12 cellular contexts compared by ENCODE assay signal in genomic region chr6:133892444-133893323, GRCh38. TPM values are rescaled to one million over a fixed set of nuclear protein-coding genes. Genes with fewer than 3 reads are reported as not detected.
DNase-seq lines count a peak whose midpoint lies in the region; ATAC-seq and TF ChIP-seq lines count a peak whose summit lies in the region.
"Had no signal": no experiment of that assay in that cellular context is flagged by ENCODE, and none has a peak within 500 bp of the region (broad histone marks: within the 10 kb centered on the region; RNA-seq: fewer than 3 reads in every experiment).

No MANE protein-coding gene starts in this region.

- peaks cover 0 to 8% of the 10 kb centered on the region in 2 experiments; a peak in 1 of 4 replicates for H3K4me1 ChIP-seq in SK-N-SH (ENCODE audit: control insufficient read depth in 1 of 2, insufficient read depth in 2 of 2, low read depth in 1 of 2, low read length in 1 of 2)
- 0 out of 2 replicates have a peak, but pooled peaks cover 5% of the 10 kb centered on the region for H3K4me1 ChIP-seq in PC-3 (ENCODE audit: insufficient read depth, low read length)
- H3K4me1 ChIP-seq in prostate gland (replicated peaks): no peaks in the 10 kb centered on the region

- ATAC-seq in SK-N-SH treated with all-trans-retinoic acid at 6 μM for 48 hours (no peak), PC-3 (no peak; the same call in 1 of the 2 replicates), HG03520 (IDR thresholded peaks at IDR 0.05; ENCODE audit: unreplicated experiment) (no peak)

- H4K20me1 ChIP-seq in SK-N-SH (ENCODE audit: insufficient read depth) (no peaks in the 10 kb centered on the region), PC-3 (ENCODE audit: low read length) (no peaks in the 10 kb centered on the region)

- H3K36me3 ChIP-seq in SK-N-SH (replicated peaks in 1 of 2; ENCODE audit: control insufficient read depth in 1 of 2, insufficient read depth in 2 of 2, low read length in 1 of 2) (no peaks in the 10 kb centered on the region), PC-3 (ENCODE audit: low read depth, low read length) (no peaks in the 10 kb centered on the region), prostate gland (no peaks in the 10 kb centered on the region)

- H3K4me2 ChIP-seq in SK-N-SH: peak overlapping the region; percentile 7; the same call in 1 of the 2 replicates
- H3K4me2 ChIP-seq in PC-3 (ENCODE audit: low read length): peak overlapping the region; percentile 69

- no TSS peak for BruUV-seq in PC-3 (replicated peaks; lab: Mats Ljungman, UMichigan)

- no peak overlapping the region for H3K9ac ChIP-seq in SK-N-SH
- no peak overlapping the region for H3K9ac ChIP-seq in PC-3 (ENCODE audit: low read length)

- whole genome bisulfite sequencing in SK-N-SH (ENCODE audit: low lambda C conversion rate): 14% methylated on average over 38 of the region's 38 CpGs
- WGBS in prostate gland: 8% methylated on average over 38 of the region's 38 CpGs

- POLR2A ChIA-PET in SK-N-SH (lab: Yijun Ruan, JAX) (no interaction called here), PC-3 (lab: Charles Lee; ENCODE audit: unreplicated experiment) (no interaction called here)

- TF ChIP-seq RAD21 in SK-N-SH (IDR thresholded peaks at IDR 0.05; ENCODE audit: low read length): no peak

- no peak overlapping the region for H2AFZ ChIP-seq in SK-N-SH (ENCODE audit: low read depth)
- H2AFZ ChIP-seq in PC-3 (ENCODE audit: low read length): peak overlapping the region; percentile 46

- H3K9me3 ChIP-seq in SK-N-SH (no peaks in the 10 kb centered on the region), PC-3 (ENCODE audit: low read length) (no peaks in the 10 kb centered on the region), prostate gland (no peaks in the 10 kb centered on the region)

- H3K4me3 ChIP-seq in SK-N-SH (ENCODE audit: low read depth in 2 of 2, low read length in 1 of 2) (no peak overlapping the region), PC-3 (ENCODE audit: low read length) (peak overlapping the region; percentile 53), prostate gland (peak overlapping the region; percentile 4 to 14), foreskin fibroblast (ENCODE audit: low read depth in 1 of 2, low read length in 2 of 2) (no peak overlapping the region)

- TF ChIP-seq EP300 in SK-N-SH (IDR thresholded peaks at IDR 0.05; ENCODE audit: borderline replicate concordance in 1 of 2, low read depth in 1 of 2, low read length in 1 of 2): no peak

- H3K27ac ChIP-seq in SK-N-SH (ENCODE audit: low read depth in 2 of 2, low read length in 1 of 2) (no peak overlapping the region), PC-3 (ENCODE audit: low read length) (no peak overlapping the region), prostate gland (peak overlapping the region; percentile 45 to 55)
- H3K27ac ChIP-seq: dorsolateral prefrontal cortex, HL-60 had no signal

- H3K79me2 ChIP-seq in SK-N-SH (ENCODE audit: insufficient read depth): no peaks in the 10 kb centered on the region
- no peaks in the 10 kb centered on the region for H3K79me2 ChIP-seq in PC-3 (ENCODE audit: low read length)

- DNase-seq in SK-N-SH (peak; percentile 75), PC-3 (no peak), hepatic stellate cell (ENCODE audit: low spot score) (peak; percentile 44), prostate gland (ENCODE audit: low spot score) (no peak), cerebellar cortex (ENCODE audit: low spot score) (no peak), foreskin fibroblast (no peak)
- DNase-seq: dorsolateral prefrontal cortex; NCI-H1105; NK-92 treated with Interleukin-12 subunit alpha and Interleukin-12 subunit beta, amount 100 ng/mL, for 24 hours had no signal

- intact Hi-C loops in PC-3 (cut with micrococcal nuclease): no loop called here
- intact Hi-C loops in prostate gland (cut with DNase I): loop anchor here (10.0 kb wide), 2 partner anchors 648 to 1078 kb away; partner anchors contain the start of genes EYA4 and RPS12

- TF ChIP-seq CTCF in SK-N-SH (IDR thresholded peaks at IDR 0.05): no peak
- TF ChIP-seq CTCF in PC-3 (conservative IDR thresholded peaks at IDR 0.05; ENCODE audit: low read depth, low read length): no peak
- TF ChIP-seq CTCF in prostate gland (IDR thresholded peaks at IDR 0.05): no peak
- TF ChIP-seq CTCF in foreskin fibroblast (IDR thresholded peaks at IDR 0.05; ENCODE audit: low read depth, low read length): no peak

- H3K27me3 ChIP-seq in SK-N-SH (ENCODE audit: insufficient read depth) (peaks cover 98% of the 10 kb centered on the region), PC-3 (ENCODE audit: low read length) (peaks cover 59% of the 10 kb centered on the region), prostate gland (replicated peaks; ENCODE audit: insufficient read depth) (peaks cover 22% of the 10 kb centered on the region)

- CTCF ChIA-PET in SK-N-SH (lab: Yijun Ruan, JAX) (interaction anchor here (1.1 to 9.4 kb wide), 3 partner anchors 24 to 323 kb away, joined by 3 to 51 read pairs (median 4); no protein-coding TSS in a partner anchor), PC-3 (lab: Charles Lee) (no interaction called here)

- H3K9me2 ChIP-seq in SK-N-SH (no peaks in the 10 kb centered on the region), PC-3 (replicated peaks; ENCODE audit: low read length) (no peaks in the 10 kb centered on the region)

- H3F3A ChIP-seq in SK-N-SH (replicated peaks; ENCODE audit: insufficient read depth) (no peaks in the 10 kb centered on the region), PC-3 (ENCODE audit: low read length, unreplicated experiment) (no peaks in the 10 kb centered on the region)

- TF ChIP-seq POLR2A in prostate gland (IDR thresholded peaks at IDR 0.05): no peak

TF ChIP-seq in SK-N-SH, 30 proteins besides CTCF, POLR2A, EP300 and RAD21:
- no peak for TF ChIP-seq SIN3A (IDR thresholded peaks at IDR 0.05; ENCODE audit: borderline replicate concordance, low read depth, low read length)
- peak; percentile 68; the same call in 1 of the 2 replicates for TF ChIP-seq EZH2phosphoT487 (IDR thresholded peaks at IDR 0.05; ENCODE audit: borderline replicate concordance, low read depth)
- TF ChIP-seq TAF1 (IDR thresholded peaks at IDR 0.05; ENCODE audit: borderline replicate concordance, low read depth, low read length): no peak
- TF ChIP-seq CHD2 (IDR thresholded peaks at IDR 0.05; ENCODE audit: low read length, partially characterized antibody): no peak
- TF ChIP-seq YY1 (IDR thresholded peaks at IDR 0.05; ENCODE audit: low read depth): no peak

TF ChIP-seq in SK-N-SH treated with all-trans-retinoic acid at 6 μM for 48 hours, 23 proteins besides CTCF, POLR2A, EP300 and RAD21 (continues in another document):
- TF ChIP-seq PPARA (CRISPR knock-in tag; IDR thresholded peaks at IDR 0.05; ENCODE audit: borderline replicate concordance) (no peak), ZC3H10 (CRISPR knock-in tag; IDR thresholded peaks at IDR 0.05) (no peak), BACH2 (CRISPR knock-in tag; IDR thresholded peaks at IDR 0.05; ENCODE audit: borderline replicate concordance) (no peak), OSR1 (CRISPR knock-in tag; IDR thresholded peaks at IDR 0.05) (no peak), SNAI2 (CRISPR knock-in tag; IDR thresholded peaks at IDR 0.05) (no peak), ISL1 (CRISPR knock-in tag; IDR thresholded peaks at IDR 0.05) (no peak), ZFP30 (CRISPR knock-in tag; IDR thresholded peaks at IDR 0.05) (no peak), ZNF70 (CRISPR knock-in tag; IDR thresholded peaks at IDR 0.05) (no peak), ARNTL (CRISPR knock-in tag; IDR thresholded peaks at IDR 0.05; ENCODE audit: borderline replicate concordance, low read depth) (no peak), TSHZ2 (CRISPR knock-in tag; IDR thresholded peaks at IDR 0.05) (no peak), CSRNP3 (CRISPR knock-in tag; IDR thresholded peaks at IDR 0.05) (no peak), GLIS3 (CRISPR knock-in tag; IDR thresholded peaks at IDR 0.05) (no peak)

RNA-seq across cellular contexts. Expression of gene TCF21, which starts 3.8 kb away (rescaled TPM):
- not detected in 2 replicates for polyA plus RNA-seq in SK-N-SH (2012; rRNA removed)
- polyA plus RNA-seq in SK-N-SH (2012; cell fraction: cytosol; rRNA removed): not detected in 2 replicates
- polyA plus RNA-seq in SK-N-SH (2012; cell fraction: nucleus; rRNA removed): not detected in 2 replicates
- total RNA-seq in PC-3 (2014; rRNA removed): not detected in 2 replicates
- total RNA-seq in prostate gland: 1 to 10 TPM; 4.9 to 9.7 TPM

Comparison
In these comparisons a context has a peak if more than half of its experiments do, and no peak if none do; other contexts are left out.
1. DNase-seq: peak in SK-N-SH (single experiment) and hepatic stellate cell (single experiment); none in PC-3 (single experiment), prostate gland (single experiment), cerebellar cortex (single experiment) and foreskin fibroblast (0 of 2).
2. H3K27ac ChIP-seq: peak in prostate gland (2 of 2); none in SK-N-SH (0 of 2) and PC-3 (single experiment).
3. H3K4me3 ChIP-seq: peak in PC-3 (single experiment) and prostate gland (2 of 2); none in SK-N-SH (0 of 2) and foreskin fibroblast (0 of 2).